ENCODE assay signal across 16 cellular contexts in genomic region chr14:96629558-96630222, GRCh38.
DNase-seq lines count a peak whose midpoint lies in the region; ATAC-seq and TF ChIP-seq lines count a peak whose summit lies in the region.
"Had no signal": no experiment of that assay in that cellular context is flagged by ENCODE, and none has a peak within 500 bp of the region (broad histone marks: within the 10 kb centered on the region; RNA-seq: fewer than 3 reads in every experiment).

No MANE protein-coding gene starts in this region.

- no CpG with 5 or more reads among the region's 4 CpGs for WGBS in H9 (ENCODE audit: extremely low coverage, insufficient read length, low lambda C conversion rate)

- no peaks in the 10 kb centered on the region for H4K20me1 ChIP-seq in H9 (ENCODE audit: control insufficient read depth, insufficient read depth, insufficient read length)
- H4K20me1 ChIP-seq: BLaER1 treated with 17β-estradiol and CSF1 and Interleukin-3, amounts not matched to agents 10 nM and 100 nM had no signal

- H3K27ac Mint-ChIP-seq in activated CD4-positive, alpha-beta memory T cell treated with anti-CD3 and anti-CD28 coated beads, Interleukin-2, amount 10 ng/mL, durations not matched to agents 7 days and 5 days: no peak overlapping the region
- H3K27ac Mint-ChIP-seq in activated CD4-positive, alpha-beta memory T cell treated with anti-CD3 and anti-CD28 coated beads for 36 hours: no peak overlapping the region
- H3K27ac Mint-ChIP-seq in H9: no peak overlapping the region

- CTCF ChIA-PET in activated CD4-positive, alpha-beta memory T cell treated with anti-CD3 and anti-CD28 coated beads, Interleukin-2, amount 10 ng/mL, durations not matched to agents 7 days and 5 days (lab: Charles Lee): no interaction called here
- CTCF ChIA-PET in activated CD4-positive, alpha-beta memory T cell treated with anti-CD3 and anti-CD28 coated beads for 36 hours (lab: Charles Lee): no interaction called here

- H3K9ac ChIP-seq in H9 (ENCODE audit: extremely low read depth, insufficient read length, low read length): no peak overlapping the region
- H3K9ac ChIP-seq: BLaER1 treated with 17β-estradiol and CSF1 and Interleukin-3, amounts not matched to agents 10 nM and 100 nM had no signal

- POLR2A ChIA-PET in activated CD4-positive, alpha-beta memory T cell treated with anti-CD3 and anti-CD28 coated beads, Interleukin-2, amount 10 ng/mL, durations not matched to agents 7 days and 5 days (lab: Charles Lee): interaction anchor here (0.5 kb wide), 1 partner anchor 76 kb away, joined by 3 read pairs; no protein-coding TSS in a partner anchor
- POLR2A ChIA-PET in activated CD4-positive, alpha-beta memory T cell treated with anti-CD3 and anti-CD28 coated beads for 36 hours (lab: Charles Lee): interaction anchor here (0.5 kb wide), 1 partner anchor 81 kb away, joined by 3 read pairs; no protein-coding TSS in a partner anchor

- no peak overlapping the region for H2AK5ac ChIP-seq in H9 (ENCODE audit: insufficient read length, low read length)

- no peak overlapping the region for H2BK15ac ChIP-seq in H9 (ENCODE audit: low read depth, low read length)

- TF ChIP-seq CTCF in H9 (conservative IDR thresholded peaks at IDR 0.05): no peak

- no peaks in the 10 kb centered on the region for H3K36me3 Mint-ChIP-seq in activated CD4-positive, alpha-beta memory T cell treated with anti-CD3 and anti-CD28 coated beads, Interleukin-2, amount 10 ng/mL, durations not matched to agents 7 days and 5 days (ENCODE audit: low read depth)
- no peaks in the 10 kb centered on the region for H3K36me3 Mint-ChIP-seq in activated CD4-positive, alpha-beta memory T cell treated with anti-CD3 and anti-CD28 coated beads for 36 hours
- no peaks in the 10 kb centered on the region for H3K36me3 Mint-ChIP-seq in H9 (ENCODE audit: insufficient read depth in 1 of 3, low read depth in 3 of 3)

- no peak overlapping the region for H3K4me2 ChIP-seq in H9 (ENCODE audit: insufficient read depth, insufficient read length, low read length)
- H3K4me2 ChIP-seq: BLaER1 treated with 17β-estradiol and CSF1 and Interleukin-3, amounts not matched to agents 10 nM and 100 nM had no signal

- intact Hi-C loops in activated CD4-positive, alpha-beta memory T cell treated with anti-CD3 and anti-CD28 coated beads for 36 hours (cut with micrococcal nuclease): no loop called here
- intact Hi-C loops in posterior vena cava (cut with DNase I): no loop called here

- H4K5ac ChIP-seq in H9 (ENCODE audit: insufficient read length, low read depth, low read length): no peak overlapping the region

- no peak overlapping the region for H4K91ac ChIP-seq in H9 (ENCODE audit: insufficient read length, low read depth, low read length)

- H3K9me3 Mint-ChIP-seq in activated CD4-positive, alpha-beta memory T cell treated with anti-CD3 and anti-CD28 coated beads, Interleukin-2, amount 10 ng/mL, durations not matched to agents 7 days and 5 days: no peaks in the 10 kb centered on the region
- no peaks in the 10 kb centered on the region for H3K9me3 Mint-ChIP-seq in activated CD4-positive, alpha-beta memory T cell treated with anti-CD3 and anti-CD28 coated beads for 36 hours
- no peaks in the 10 kb centered on the region; a peak in 2 of 5 replicates for H3K9me3 Mint-ChIP-seq in H9

- no peak for ATAC-seq in GM18520 (IDR thresholded peaks at IDR 0.05; ENCODE audit: unreplicated experiment)
- ATAC-seq: HepG2, PC-3 had no signal

- no peaks in the 10 kb centered on the region for H3K23me2 ChIP-seq in H9 (ENCODE audit: insufficient read length, low read depth, low read length, poor library complexity, severe bottlenecking)

- no peak overlapping the region for H3K23ac ChIP-seq in H9 (ENCODE audit: insufficient read length, low read depth, low read length)

- H3T11ph ChIP-seq in H9 (ENCODE audit: low read length): no peak overlapping the region

- H3K18ac ChIP-seq in H9 (ENCODE audit: insufficient read length, low read depth, low read length): no peak overlapping the region

- DNase-seq in activated CD4-positive, alpha-beta memory T cell treated with anti-CD3 and anti-CD28 coated beads, Interleukin-2, amount 10 ng/mL, durations not matched to agents 7 days and 5 days: peak; percentile 11
- DNase-seq in activated CD4-positive, alpha-beta memory T cell treated with anti-CD3 and anti-CD28 coated beads for 36 hours: no peak
- DNase-seq in H9: peak; percentile 4
- peak; percentile 1 for DNase-seq in iPS-NIHi11 (ENCODE audit: low spot score)
- DNase-seq in posterior vena cava (ENCODE audit: low spot score): peak; percentile 64
- no peak for DNase-seq in ACHN
- DNase-seq in stimulated activated CD4-positive, alpha-beta T cell treated with anti-CD3 and anti-CD28 coated beads, Interleukin-1b, Interleukin-23, amount 100 ng/mL, for 48 hours: no peak
- DNase-seq: KG1, NCI-H1436, NCI-H2029, NCI-H510A, NCI-H774, PC-3 had no signal

- no peak overlapping the region for H4K8ac ChIP-seq in H9 (replicated peaks; ENCODE audit: insufficient read length, low read depth, low read length)

- H3K9me3 ChIP-seq in H9 (ENCODE audit: control insufficient read depth, low read depth, low read length): no peaks in the 10 kb centered on the region

- H3K4me3 Mint-ChIP-seq in activated CD4-positive, alpha-beta memory T cell treated with anti-CD3 and anti-CD28 coated beads, Interleukin-2, amount 10 ng/mL, durations not matched to agents 7 days and 5 days: no peak overlapping the region
- no peak overlapping the region for H3K4me3 Mint-ChIP-seq in activated CD4-positive, alpha-beta memory T cell treated with anti-CD3 and anti-CD28 coated beads for 36 hours
- H3K4me3 Mint-ChIP-seq in H9: no peak overlapping the region

- H3K79me2 ChIP-seq in H9 (ENCODE audit: insufficient read depth, low read length): no peaks in the 10 kb centered on the region

- no peak overlapping the region; the same call in 1 of the 2 replicates for H3K14ac ChIP-seq in H9 (ENCODE audit: insufficient read depth, low read length)

- H2BK20ac ChIP-seq in H9 (ENCODE audit: low read depth, low read length, poor library complexity, severe bottlenecking): no peak overlapping the region

- H3K4me1 ChIP-seq in H9 (ENCODE audit: insufficient read depth, low read length): no peaks in the 10 kb centered on the region

- H2AFZ ChIP-seq in H9 (ENCODE audit: low read length): no peak overlapping the region

- no peak overlapping the region for H2BK5ac ChIP-seq in H9 (ENCODE audit: insufficient read length, low read length)

- H2BK120ac ChIP-seq in H9 (ENCODE audit: low read depth, low read length, poor library complexity, severe bottlenecking): no peak overlapping the region

- no peak overlapping the region for H3K27ac ChIP-seq in H9 (ENCODE audit: insufficient read length, low read depth, low read length)
- H3K27ac ChIP-seq: BLaER1 treated with 17β-estradiol and CSF1 and Interleukin-3, amounts not matched to agents 10 nM and 100 nM had no signal

- in situ Hi-C loops in ACHN (cut with HindIII; ENCODE audit: low pct_ligation_motif_present, low pct_unique_long_range_greater_than_20kb, low sequenced_read_pairs): no loop called here

- H3K79me1 ChIP-seq in H9 (ENCODE audit: insufficient read depth, low read depth, low read length, poor library complexity, severe bottlenecking): no peaks in the 10 kb centered on the region

- no peaks in the 10 kb centered on the region for H3K27me3 ChIP-seq in H9 (ENCODE audit: insufficient read depth, low read length)
- H3K27me3 ChIP-seq: BLaER1 treated with 17β-estradiol and CSF1 and Interleukin-3, amounts not matched to agents 10 nM and 100 nM had no signal

- no peak overlapping the region for H3K4ac ChIP-seq in H9 (ENCODE audit: low read depth, low read length)

- H3K27me3 Mint-ChIP-seq in activated CD4-positive, alpha-beta memory T cell treated with anti-CD3 and anti-CD28 coated beads, Interleukin-2, amount 10 ng/mL, durations not matched to agents 7 days and 5 days: no peaks in the 10 kb centered on the region
- peaks cover 7% of the 10 kb centered on the region for H3K27me3 Mint-ChIP-seq in activated CD4-positive, alpha-beta memory T cell treated with anti-CD3 and anti-CD28 coated beads for 36 hours
- peaks cover 1% of the 10 kb centered on the region for H3K27me3 Mint-ChIP-seq in H9 (ENCODE audit: low read depth)

- no peak overlapping the region for H2BK12ac ChIP-seq in H9 (ENCODE audit: insufficient read length, low read depth, low read length)

- no peak overlapping the region for H3K56ac ChIP-seq in H9 (ENCODE audit: insufficient read length, low read depth, low read length)

- H3K4me1 Mint-ChIP-seq in activated CD4-positive, alpha-beta memory T cell treated with anti-CD3 and anti-CD28 coated beads, Interleukin-2, amount 10 ng/mL, durations not matched to agents 7 days and 5 days: no peaks in the 10 kb centered on the region
- H3K4me1 Mint-ChIP-seq in activated CD4-positive, alpha-beta memory T cell treated with anti-CD3 and anti-CD28 coated beads for 36 hours (ENCODE audit: low read depth): no peaks in the 10 kb centered on the region
- H3K4me1 Mint-ChIP-seq in H9: peaks cover 2 to 9% of the 10 kb centered on the region in 2 experiments; a peak in 3 of 4 replicates

Comparison
In these comparisons a context has a peak if more than half of its experiments do, and no peak if none do; other contexts are left out.
1. DNase-seq: peak in activated CD4-positive, alpha-beta memory T cell treated with anti-CD3 and anti-CD28 coated beads, Interleukin-2, amount 10 ng/mL, durations not matched to agents 7 days and 5 days (single experiment), H9 (single experiment), iPS-NIHi11 (single experiment) and posterior vena cava (single experiment); none in activated CD4-positive, alpha-beta memory T cell treated with anti-CD3 and anti-CD28 coated beads for 36 hours (single experiment), ACHN (single experiment) and stimulated activated CD4-positive, alpha-beta T cell treated with anti-CD3 and anti-CD28 coated beads, Interleukin-1b, Interleukin-23, amount 100 ng/mL, for 48 hours (single experiment).